25 cellular contexts compared by ENCODE assay signal in genomic region chrX:134875679-134876078, GRCh38.
"Had no signal": no experiment of that assay in that cellular context is flagged by ENCODE, and none has a peak within 500 bp of the region (broad histone marks: within the 10 kb centered on the region; RNA-seq: fewer than 3 reads in every experiment).

No MANE protein-coding gene starts in this region.

- DNase-seq: islet precursor cell; lower lobe of right lung; mammary epithelial cell; mesenchymal stem cell; naive B cell; natural killer cell; nephron progenitor cell; ovary; right lobe of liver; stimulated activated CD4-positive, alpha-beta T cell treated with anti-CD3 and anti-CD28 coated beads, Interleukin-12 subunit alpha, Interleukin-12 subunit beta, amount 100 ng/mL, for 4 hours; stimulated activated CD4-positive, alpha-beta T cell treated with anti-CD3 and anti-CD28 coated beads, Interleukin-15, amount 100 ng/mL, for 24 hours; stimulated activated CD4-positive, alpha-beta T cell treated with anti-CD3 and anti-CD28 coated beads, Interleukin-2, amount 100 ng/mL, for 24 hours; stimulated activated CD4-positive, alpha-beta T cell treated with anti-CD3 and anti-CD28 coated beads, Interleukin-4, amount 100 ng/mL, for 1 hour; stimulated activated naive B cell treated with anti-CD40 and anti-IgM and Interleukin-4, amounts not matched to agents 10 μg/mL and 1 μg/mL and 100 μg/mL, for 72 hours; stimulated activated naive CD8-positive, alpha-beta T cell treated with anti-CD3 and anti-CD28 coated beads, Interleukin-15, Interleukin-2, amounts not matched to agents 100 U/mL and 50 U/mL, for 24 hours; stomach; testis; thyroid gland; transverse colon; upper lobe of right lung had no signal

- H3K9me3 ChIP-seq: lower lobe of right lung, ovary, right atrium auricular region, right lobe of liver, testis, thyroid gland, transverse colon, upper lobe of right lung had no signal

- H3K4me1 ChIP-seq: lower lobe of right lung, neural progenitor cell, right atrium auricular region, right lobe of liver, stomach, testis, thyroid gland, transverse colon, upper lobe of right lung had no signal

- H3K9ac ChIP-seq: neural progenitor cell had no signal

- H3K27ac ChIP-seq: hepatocyte, lower lobe of right lung, neural progenitor cell, ovary, right atrium auricular region, right lobe of liver, skin epidermis, stomach, testis, thyroid gland, transverse colon, upper lobe of right lung had no signal

- H3K36me3 ChIP-seq: lower lobe of right lung, neural progenitor cell, ovary, right atrium auricular region, right lobe of liver, stomach, thyroid gland, transverse colon, upper lobe of right lung had no signal

- ATAC-seq: left lobe of liver; natural killer cell; right lobe of liver; stimulated activated naive B cell treated with anti-CD40 and anti-IgM and Interleukin-4, amounts not matched to agents 10 μg/mL and 1 μg/mL and 100 μg/mL, for 72 hours; stimulated activated naive CD8-positive, alpha-beta T cell treated with anti-CD3 and anti-CD28 coated beads, Interleukin-15, Interleukin-2, amounts not matched to agents 100 U/mL and 50 U/mL, for 24 hours; upper lobe of right lung had no signal

- H3K79me2 ChIP-seq: hepatocyte had no signal

- H3K4me3 ChIP-seq: hepatocyte, lower lobe of right lung, neural progenitor cell, ovary, right atrium auricular region, right lobe of liver, skin epidermis, stomach, testis, thyroid gland, transverse colon, upper lobe of right lung had no signal

- H3K4me2 ChIP-seq: hepatocyte, neural progenitor cell had no signal

- H3K27me3 ChIP-seq: hepatocyte, neural progenitor cell, ovary, right atrium auricular region, right lobe of liver, testis, thyroid gland, transverse colon, upper lobe of right lung had no signal

- H2AFZ ChIP-seq: hepatocyte, neural progenitor cell had no signal
